Comparison of ENCODE assay signal across 10 cellular contexts in genomic region chr17:77254961-77255741, GRCh38.
DNase-seq lines count a peak whose midpoint lies in the region; TF ChIP-seq lines count a peak whose summit lies in the region.
"Had no signal": no experiment of that assay in that cellular context is flagged by ENCODE, and none has a peak within 500 bp of the region (broad histone marks: within the 10 kb centered on the region; RNA-seq: fewer than 3 reads in every experiment).

No MANE protein-coding gene starts in this region.

- TF ChIP-seq CTCF in testis (IDR thresholded peaks at IDR 0.05) = no peak

- H3K27me3 Mint-ChIP-seq in activated T-helper 1 cell treated with anti-CD3 and anti-CD28 coated beads, Interleukin-12 subunit alpha, Interleukin-12 subunit beta, Interleukin-2, Interleukin-4 antibody, amounts not matched to agents 30 ng/mL and 10 ng/mL and 1 ng/mL, durations not matched to agents 14 hours and 24 hours and 36 hours (ENCODE audit: insufficient read depth) = peaks cover 25% of the 10 kb centered on the region

- intact Hi-C loops in testis (cut with DNase I; ENCODE audit: low total_unique reads) = no loop called here
- intact Hi-C loops in activated T-helper 1 cell treated with anti-CD3 and anti-CD28 coated beads, Interleukin-12 subunit alpha, Interleukin-12 subunit beta, Interleukin-2, Interleukin-4 antibody, amounts not matched to agents 30 ng/mL and 10 ng/mL and 1 ng/mL, durations not matched to agents 14 hours and 24 hours and 36 hours (cut with micrococcal nuclease) = no loop called here
- intact Hi-C loops in posterior cingulate gyrus (cut with DNase I) = no loop called here

- no peaks in the 10 kb centered on the region for H3K36me3 ChIP-seq in testis (ENCODE audit: low read depth, missing control alignments)
- H3K36me3 ChIP-seq: cardiac muscle cell, ovary had no signal

- H3K4me1 Mint-ChIP-seq in activated T-helper 1 cell treated with anti-CD3 and anti-CD28 coated beads, Interleukin-12 subunit alpha, Interleukin-12 subunit beta, Interleukin-2, Interleukin-4 antibody, amounts not matched to agents 30 ng/mL and 10 ng/mL and 1 ng/mL, durations not matched to agents 14 hours and 24 hours and 36 hours (ENCODE audit: low read depth) = no peaks in the 10 kb centered on the region

- no peaks in the 10 kb centered on the region for H3K9me3 ChIP-seq in testis
- H3K9me3 ChIP-seq: ovary had no signal

- DNase-seq in NCI-H1417 (lab: John Stamatoyannopoulos, UW) = peak in 2 of 3 experiments; percentile 76 to 87
- no peak for DNase-seq in NCI-H1417 treated with DMSO at 0.1 percent for 48 hours (lab: John Stamatoyannopoulos, UW)
- peak; percentile 95 for DNase-seq in T1000 (lab: John Stamatoyannopoulos, UW)
- peak; percentile 97 for DNase-seq in hepatic stellate cell (ENCODE audit: low spot score)
- DNase-seq in testis = peak; percentile 26
- DNase-seq in cerebellum (ENCODE audit: low spot score) = no peak
- no peak for DNase-seq in activated T-helper 1 cell treated with anti-CD3 and anti-CD28 coated beads, Interleukin-12 subunit alpha, Interleukin-12 subunit beta, Interleukin-2, Interleukin-4 antibody, amounts not matched to agents 30 ng/mL and 10 ng/mL and 1 ng/mL, durations not matched to agents 14 hours and 24 hours and 36 hours (ENCODE audit: low spot score)
- no peak for DNase-seq in posterior cingulate gyrus

- no peak overlapping the region for H3K4me3 ChIP-seq in testis
- H3K4me3 ChIP-seq: cardiac muscle cell, ovary had no signal

- WGBS in testis, 2 donors = 51 to 88% methylated on average over 7 to 24 of the region's 24 CpGs

- H3K27ac Mint-ChIP-seq in activated T-helper 1 cell treated with anti-CD3 and anti-CD28 coated beads, Interleukin-12 subunit alpha, Interleukin-12 subunit beta, Interleukin-2, Interleukin-4 antibody, amounts not matched to agents 30 ng/mL and 10 ng/mL and 1 ng/mL, durations not matched to agents 14 hours and 24 hours and 36 hours = no peak overlapping the region

- no peaks in the 10 kb centered on the region for H3K36me3 Mint-ChIP-seq in activated T-helper 1 cell treated with anti-CD3 and anti-CD28 coated beads, Interleukin-12 subunit alpha, Interleukin-12 subunit beta, Interleukin-2, Interleukin-4 antibody, amounts not matched to agents 30 ng/mL and 10 ng/mL and 1 ng/mL, durations not matched to agents 14 hours and 24 hours and 36 hours (ENCODE audit: low read depth)

- no peak for TF ChIP-seq POLR2A in testis (IDR thresholded peaks at IDR 0.05)

- H3K27ac ChIP-seq in testis = no peak overlapping the region
- H3K27ac ChIP-seq: cardiac muscle cell, ovary had no signal

- no peaks in the 10 kb centered on the region for H3K9me3 Mint-ChIP-seq in activated T-helper 1 cell treated with anti-CD3 and anti-CD28 coated beads, Interleukin-12 subunit alpha, Interleukin-12 subunit beta, Interleukin-2, Interleukin-4 antibody, amounts not matched to agents 30 ng/mL and 10 ng/mL and 1 ng/mL, durations not matched to agents 14 hours and 24 hours and 36 hours

- H3K4me3 Mint-ChIP-seq in activated T-helper 1 cell treated with anti-CD3 and anti-CD28 coated beads, Interleukin-12 subunit alpha, Interleukin-12 subunit beta, Interleukin-2, Interleukin-4 antibody, amounts not matched to agents 30 ng/mL and 10 ng/mL and 1 ng/mL, durations not matched to agents 14 hours and 24 hours and 36 hours = no peak overlapping the region

- peaks cover 3% of the 10 kb centered on the region for H3K4me1 ChIP-seq in testis

- H3K27me3 ChIP-seq in testis = no peaks in the 10 kb centered on the region
- H3K27me3 ChIP-seq: cardiac muscle cell, ovary had no signal

Comparison
In these comparisons a context has a peak if more than half of its experiments do, and no peak if none do; other contexts are left out.
1. DNase-seq: peak in NCI-H1417 (2 of 3), T1000 (single experiment), hepatic stellate cell (single experiment) and testis (single experiment); none in NCI-H1417 treated with DMSO at 0.1 percent for 48 hours (single experiment), cerebellum (single experiment), activated T-helper 1 cell treated with anti-CD3 and anti-CD28 coated beads, Interleukin-12 subunit alpha, Interleukin-12 subunit beta, Interleukin-2, Interleukin-4 antibody, amounts not matched to agents 30 ng/mL and 10 ng/mL and 1 ng/mL, durations not matched to agents 14 hours and 24 hours and 36 hours (single experiment) and posterior cingulate gyrus (0 of 10).